ENCODE assay signal across 11 cellular contexts in the genomic region with DNA sequence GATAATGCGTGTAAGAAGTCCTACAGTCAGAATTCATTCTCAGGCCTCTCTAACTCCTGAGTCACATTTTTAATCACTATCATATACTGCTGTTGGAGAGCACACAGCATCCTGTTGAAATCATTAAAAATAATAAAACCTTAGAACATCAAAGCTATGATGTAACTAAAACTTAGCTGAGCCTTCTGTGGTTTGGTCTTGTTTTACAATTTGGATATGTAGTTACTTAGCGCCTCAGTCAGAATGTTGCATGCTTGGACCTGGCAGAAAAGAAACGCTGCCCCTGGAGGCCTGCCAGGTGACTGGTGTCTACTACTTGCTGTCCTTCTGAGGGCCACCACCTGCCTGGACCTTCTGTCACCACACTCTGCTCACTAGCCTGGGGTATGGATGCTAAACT.
A peak's percentile ranks its signal among the peaks of the same experiment; 100 is the strongest.
DNase-seq lines count a peak whose midpoint lies in the region; ATAC-seq, FAIRE-seq and TF ChIP-seq lines count a peak whose summit lies in the region.
"Had no signal": no experiment of that assay in that cellular context is flagged by ENCODE, and none has a peak within 500 bp of the region (broad histone marks: within the 10 kb centered on the region; RNA-seq: fewer than 3 reads in every experiment).

No MANE protein-coding gene starts in this region.

- H3K27me3 ChIP-seq in Loucy (ENCODE audit: insufficient read depth, low read length, poor library complexity, severe bottlenecking) (no peaks in the 10 kb centered on the region), bronchial epithelial cell (ENCODE audit: control insufficient read depth, insufficient read depth, low read length) (no peaks in the 10 kb centered on the region), left ventricle myocardium inferior (ENCODE audit: low read depth) (no peaks in the 10 kb centered on the region)

- DNase-seq in A172 (ENCODE audit: low spot score) (peak; percentile 75), bronchial epithelial cell (ENCODE audit: low read depth) (peak; percentile 88), left ventricle myocardium inferior (peak; percentile 52), retina (no peak), inferior parietal cortex (ENCODE audit: extremely low spot score) (no peak)
- DNase-seq in activated effector memory CD4-positive, alpha-beta T cell treated with Interleukin-2 at 50 U/mL for 16 hours, result no peak
- DNase-seq: activated gamma-delta T cell; MV-4-11; stimulated activated naive CD4-positive, alpha-beta T cell had no signal

- peak; percentile 52 for TF ChIP-seq CTCF in Loucy (conservative IDR thresholded peaks at IDR 0.05; ENCODE audit: low read length)
- no peak for TF ChIP-seq CTCF in bronchial epithelial cell (IDR thresholded peaks at IDR 0.05; ENCODE audit: insufficient read depth, low read length, severe bottlenecking)
- TF ChIP-seq CTCF in left ventricle myocardium inferior (IDR thresholded peaks at IDR 0.05; ENCODE audit: borderline replicate concordance), result no peak

- ATAC-seq in HG03108 (IDR thresholded peaks at IDR 0.05; ENCODE audit: unreplicated experiment), result no peak

- H3K79me2 ChIP-seq in Loucy (ENCODE audit: insufficient read depth, low read length), result no peaks in the 10 kb centered on the region

- H3K9ac ChIP-seq in Loucy (ENCODE audit: low read depth, low read length, poor library complexity, severe bottlenecking), result peak overlapping the region; percentile 52

- no peak overlapping the region for H2AFZ ChIP-seq in Loucy (ENCODE audit: low read length)

- no peaks in the 10 kb centered on the region for H3K9me2 ChIP-seq in Loucy (replicated peaks; ENCODE audit: low read depth, low read length)

- H3K4me3 ChIP-seq in Loucy (ENCODE audit: low read length, poor library complexity, severe bottlenecking) (peak overlapping the region; percentile 1), bronchial epithelial cell (ENCODE audit: low read depth, low read length) (no peak overlapping the region), left ventricle myocardium inferior (no peak overlapping the region)

- peak overlapping the region; percentile 36 for H3K4me2 ChIP-seq in Loucy (ENCODE audit: low read depth, low read length, poor library complexity, severe bottlenecking)

- H3K36me3 ChIP-seq in Loucy (ENCODE audit: insufficient read depth, low read length) (no peaks in the 10 kb centered on the region), bronchial epithelial cell (ENCODE audit: control insufficient read depth, insufficient read depth, low read length) (no peaks in the 10 kb centered on the region), left ventricle myocardium inferior (no peaks in the 10 kb centered on the region)

- intact Hi-C loops in left ventricle myocardium inferior (cut with micrococcal nuclease), result no loop called here

- no peaks in the 10 kb centered on the region for H3K9me3 ChIP-seq in Loucy (ENCODE audit: insufficient read depth, low read depth, low read length)
- H3K9me3 ChIP-seq in left ventricle myocardium inferior (replicated peaks), result no peaks in the 10 kb centered on the region

- no peaks in the 10 kb centered on the region for H4K20me1 ChIP-seq in Loucy (ENCODE audit: insufficient read depth, low read length, poor library complexity, severe bottlenecking)

- no peak for FAIRE-seq in bronchial epithelial cell (lab: Jason Lieb, UNC)

- H3K4me1 ChIP-seq in Loucy (ENCODE audit: insufficient read depth, low read length, poor library complexity, severe bottlenecking) (peaks cover 87% of the 10 kb centered on the region), left ventricle myocardium inferior (peaks cover 75% of the 10 kb centered on the region)

- H3K27ac ChIP-seq in left ventricle myocardium inferior (replicated peaks), result peak overlapping the region; percentile 61

- peaks cover 8% of the 10 kb centered on the region for H3F3A ChIP-seq in Loucy (ENCODE audit: low read depth)

Comparison
In these comparisons a context has a peak if more than half of its experiments do, and no peak if none do; other contexts are left out.
1. DNase-seq: peak in A172 (single experiment), bronchial epithelial cell (single experiment) and left ventricle myocardium inferior (single experiment); none in retina (single experiment), activated effector memory CD4-positive, alpha-beta T cell treated with Interleukin-2 at 50 U/mL for 16 hours (single experiment) and inferior parietal cortex (single experiment).